In the genomic region with DNA sequence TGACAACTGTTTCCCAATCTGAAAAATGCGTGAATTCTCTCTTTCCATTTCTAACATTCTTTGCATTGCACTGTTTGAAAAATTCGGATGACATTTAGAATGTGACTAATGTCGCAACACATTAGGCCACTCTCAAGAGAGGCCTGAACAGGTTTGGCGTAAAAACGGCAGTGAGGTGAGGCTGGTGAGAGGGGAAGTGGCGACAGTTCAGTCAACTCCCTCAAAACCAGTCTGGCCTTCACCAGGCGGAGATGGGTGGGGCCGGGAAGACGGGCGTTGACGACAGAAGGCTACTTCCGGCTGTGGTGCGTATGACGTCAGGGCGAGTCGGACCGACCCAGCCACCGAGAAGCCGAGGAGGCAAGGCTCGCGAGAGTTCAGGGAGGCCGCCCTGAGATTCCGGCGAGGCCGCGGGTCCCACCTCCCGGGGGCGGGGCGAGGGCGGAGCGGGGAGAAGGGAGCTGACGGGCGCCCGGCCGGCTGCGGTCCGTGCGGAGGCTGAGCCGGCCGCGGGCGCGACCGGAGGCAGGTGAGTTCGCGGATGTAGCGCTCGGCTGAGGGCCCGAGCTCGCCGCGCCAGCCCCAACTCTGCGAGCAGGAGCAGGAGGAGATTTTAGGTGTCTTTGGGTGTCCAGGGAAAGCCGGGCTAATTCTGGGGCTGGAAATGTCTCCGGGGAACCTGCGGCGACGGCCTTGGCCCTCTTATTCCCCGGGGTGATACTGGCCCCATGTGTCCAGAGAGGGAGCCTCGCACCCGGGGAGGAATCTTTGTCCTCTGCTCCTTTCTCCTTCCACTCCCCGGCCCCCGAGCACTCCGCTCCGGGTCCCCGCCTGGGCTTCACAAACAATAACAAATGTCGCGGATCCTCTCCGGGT, we compare ENCODE assay signal across 8 cellular contexts. TPM values are rescaled to one million over a fixed set of nuclear protein-coding genes. Genes with fewer than 3 reads are reported as not detected.
DNase-seq lines count a peak whose midpoint lies in the region; ATAC-seq and TF ChIP-seq lines count a peak whose summit lies in the region.

Gene STK38L (plus strand): TSS at position 483 of the 876 bp plus-strand sequence. CDS start 53,435 bp downstream, outside the sequence.

- peak within 1 kb of the TSS; percentile 95 for H3K27ac ChIP-seq in thymus (ENCODE audit: low read depth)

- H3K27me3 Mint-ChIP-seq in activated naive CD8-positive, alpha-beta T cell treated with anti-CD3 and anti-CD28 coated beads for 36 hours = no peaks in the 10 kb centered on the region
- H3K27me3 Mint-ChIP-seq in glutamatergic neuron (ENCODE audit: unreplicated experiment) (peaks cover 7% of the 10 kb centered on the region), osteocyte (ENCODE audit: unreplicated experiment) (no peaks in the 10 kb centered on the region)

- H3K4me1 ChIP-seq in thymus (ENCODE audit: control insufficient read depth, insufficient read depth, low read length) = peaks cover 5% of the 10 kb centered on the region

- H3K36me3 Mint-ChIP-seq in activated naive CD8-positive, alpha-beta T cell treated with anti-CD3 and anti-CD28 coated beads for 36 hours = peaks cover 21% of the 10 kb centered on the region
- H3K36me3 Mint-ChIP-seq in glutamatergic neuron (ENCODE audit: unreplicated experiment) (no peaks in the 10 kb centered on the region), osteocyte (ENCODE audit: unreplicated experiment) (peaks cover 4% of the 10 kb centered on the region)

- H3K9me3 Mint-ChIP-seq in activated naive CD8-positive, alpha-beta T cell treated with anti-CD3 and anti-CD28 coated beads for 36 hours = peaks cover 3% of the 10 kb centered on the region
- peaks cover 4% of the 10 kb centered on the region for H3K9me3 Mint-ChIP-seq in glutamatergic neuron (ENCODE audit: unreplicated experiment)
- peaks cover 6% of the 10 kb centered on the region for H3K9me3 Mint-ChIP-seq in osteocyte (ENCODE audit: unreplicated experiment)

- H3K27me3 ChIP-seq in thymus (ENCODE audit: control insufficient read depth, insufficient read depth) = no peaks in the 10 kb centered on the region

- H3K4me1 Mint-ChIP-seq in activated naive CD8-positive, alpha-beta T cell treated with anti-CD3 and anti-CD28 coated beads for 36 hours = peaks cover 48% of the 10 kb centered on the region
- H3K4me1 Mint-ChIP-seq in glutamatergic neuron (ENCODE audit: low read depth, unreplicated experiment) (peaks cover 14% of the 10 kb centered on the region), osteocyte (ENCODE audit: unreplicated experiment) (peaks cover 36% of the 10 kb centered on the region)

- peak within 1 kb of the TSS; percentile 90 for H3K4me3 ChIP-seq in thymus (ENCODE audit: low read length)

- 8% methylated on average over 69 of the region's 69 CpGs for WGBS in thymus

- TF ChIP-seq CTCF in glutamatergic neuron (IDR thresholded peaks at IDR 0.05; ENCODE audit: partially characterized antibody, unreplicated experiment) (no peak), osteocyte (IDR thresholded peaks at IDR 0.05) (peak; percentile 40)

- DNase-seq in NCI-H1048 (lab: John Stamatoyannopoulos, UW) (peak; percentile 96), SKM-1 treated with dmso at 0.1 percent for 144 hours (lab: John Stamatoyannopoulos, UW; ENCODE audit: unreplicated experiment) (peak; percentile 75), glutamatergic neuron (peak; percentile 99), osteocyte (ENCODE audit: extremely low spot score, unreplicated experiment) (peak; percentile 99)
- DNase-seq in activated naive CD8-positive, alpha-beta T cell treated with anti-CD3 and anti-CD28 coated beads for 36 hours = peak; percentile 99

- no peaks in the 10 kb centered on the region for H3K9me3 ChIP-seq in thymus (ENCODE audit: control insufficient read depth)

- peak within 1 kb of the TSS; percentile 100 for H3K4me3 Mint-ChIP-seq in activated naive CD8-positive, alpha-beta T cell treated with anti-CD3 and anti-CD28 coated beads for 36 hours
- peak within 1 kb of the TSS; percentile 99 for H3K4me3 Mint-ChIP-seq in glutamatergic neuron (ENCODE audit: unreplicated experiment)
- H3K4me3 Mint-ChIP-seq in osteocyte (ENCODE audit: unreplicated experiment) = peak within 1 kb of the TSS; percentile 100

- peak; percentile 97 for TF ChIP-seq POLR2A in GM10847 (IDR thresholded peaks at IDR 0.05; ENCODE audit: extremely low read depth, insufficient read length)

- peak within 1 kb of the TSS; percentile 96 for H3K27ac Mint-ChIP-seq in activated naive CD8-positive, alpha-beta T cell treated with anti-CD3 and anti-CD28 coated beads for 36 hours
- H3K27ac Mint-ChIP-seq in glutamatergic neuron (ENCODE audit: unreplicated experiment) (peak within 1 kb of the TSS; percentile 97), osteocyte (ENCODE audit: unreplicated experiment) (peak within 1 kb of the TSS; percentile 100)

- peak; percentile 93 for ATAC-seq in HG02588 (IDR thresholded peaks at IDR 0.05; ENCODE audit: unreplicated experiment)

- H3K36me3 ChIP-seq in thymus (ENCODE audit: control insufficient read depth, insufficient read depth) = no peaks in the 10 kb centered on the region

RNA-seq across cellular contexts. Expression of gene STK38L, which starts in this region (rescaled TPM):
- 10 to 100 TPM; 31.2 to 32.0 TPM for total RNA-seq in activated naive CD8-positive, alpha-beta T cell treated with anti-CD3 and anti-CD28 coated beads for 36 hours
- total RNA-seq in glutamatergic neuron (ENCODE audit: unreplicated experiment) = 31.4 TPM
- 75.6 and 81.3 TPM in 2 replicates for total RNA-seq in osteocyte
- 21.8 TPM for polyA plus RNA-seq in thymus

Comparison
In these comparisons a context has a peak if more than half of its experiments do, and no peak if none do; other contexts are left out.
1. Peak in every context shown above with its lines: DNase-seq, ATAC-seq, H3K4me3 ChIP-seq and H3K27ac ChIP-seq.